8 cellular contexts compared by ENCODE assay signal in genomic region chr14:41609704-41610183, GRCh38. TPM values are rescaled to one million over a fixed set of nuclear protein-coding genes. Genes with fewer than 3 reads are reported as not detected.
DNase-seq lines count a peak whose midpoint lies in the region; ATAC-seq, FAIRE-seq and TF ChIP-seq lines count a peak whose summit lies in the region.

No MANE protein-coding gene starts in this region.

- no peak overlapping the region for H3K9ac ChIP-seq in Karpas-422 (ENCODE audit: low read length)

- H3K4me3 ChIP-seq in brain microvascular endothelial cell (ENCODE audit: low read depth, low read length) (peak overlapping the region; percentile 53), left lung (peak overlapping the region; percentile 5 to 41), upper lobe of right lung (peak overlapping the region; percentile 52), Karpas-422 (ENCODE audit: low read length) (no peak overlapping the region)

- H2AFZ ChIP-seq in Karpas-422 (ENCODE audit: low read length) = no peak overlapping the region

- peaks cover 40% of the 10 kb centered on the region for H3K27me3 ChIP-seq in brain microvascular endothelial cell (replicated peaks)
- peaks cover 50 to 78% of the 10 kb centered on the region in 2 donors for H3K27me3 ChIP-seq in left lung
- H3K27me3 ChIP-seq in upper lobe of right lung = peaks cover 54% of the 10 kb centered on the region
- H3K27me3 ChIP-seq in Karpas-422 (ENCODE audit: low read length) = no peaks in the 10 kb centered on the region

- H3K4me1 ChIP-seq in left lung (peaks cover 0 to 17% of the 10 kb centered on the region in 2 donors), upper lobe of right lung (peaks cover 4% of the 10 kb centered on the region), Karpas-422 (ENCODE audit: low read length) (no peaks in the 10 kb centered on the region)

- H3K79me2 ChIP-seq in Karpas-422 (ENCODE audit: low read length) = no peaks in the 10 kb centered on the region

- H3K36me3 ChIP-seq in brain microvascular endothelial cell (replicated peaks) (no peaks in the 10 kb centered on the region), left lung (no peaks in the 10 kb centered on the region), upper lobe of right lung (no peaks in the 10 kb centered on the region), Karpas-422 (ENCODE audit: insufficient read depth, low read length) (no peaks in the 10 kb centered on the region)

- no peaks in the 10 kb centered on the region for H3K9me2 ChIP-seq in Karpas-422 (replicated peaks; ENCODE audit: insufficient read depth, low read length)

- no peaks in the 10 kb centered on the region for H3K9me3 ChIP-seq in left lung
- no peaks in the 10 kb centered on the region for H3K9me3 ChIP-seq in upper lobe of right lung
- peaks cover 3% of the 10 kb centered on the region; the same call in 1 of the 2 replicates for H3K9me3 ChIP-seq in Karpas-422 (ENCODE audit: low read length)

- DNase-seq in D721Med (ENCODE audit: insufficient read length, low spot score) (peak; percentile 42), NCI-H1694 treated with DMSO at 0.1 percent for 48 hours (lab: John Stamatoyannopoulos, UW) (peak; percentile 95), brain microvascular endothelial cell (no peak), left lung (peak in 1 of 2 donors; percentile 79), upper lobe of right lung (peak; percentile 61), NCI-H1048 (lab: John Stamatoyannopoulos, UW) (no peak), Karpas-422 (no peak)

- H3K27ac ChIP-seq in brain microvascular endothelial cell (no peak overlapping the region), left lung (no peak overlapping the region), upper lobe of right lung (no peak overlapping the region), Karpas-422 (ENCODE audit: low read length) (no peak overlapping the region)

- intact Hi-C loops in left lung (cut with DNase I) = no loop called here
- intact Hi-C loops in upper lobe of right lung (cut with DNase I) = no loop called here

- H3K4me2 ChIP-seq in Karpas-422 (ENCODE audit: low read depth, low read length, poor library complexity, severe bottlenecking) = no peak overlapping the region

- ATAC-seq in left lung (peak; percentile 47), upper lobe of right lung (peak; percentile 12), GM18502 (IDR thresholded peaks at IDR 0.05; ENCODE audit: poor library complexity, unreplicated experiment) (no peak)

- H4K20me1 ChIP-seq in Karpas-422 (ENCODE audit: insufficient read depth, low read depth, low read length) = no peaks in the 10 kb centered on the region

- in situ Hi-C loops in brain microvascular endothelial cell (cut with HindIII; ENCODE audit: low pct_ligation_motif_present, low sequenced_read_pairs) = no loop called here

- no peak for FAIRE-seq in D721Med (lab: Jason Lieb, UNC)

- TF ChIP-seq CTCF in D721Med (IDR thresholded peaks at IDR 0.05; ENCODE audit: insufficient read depth, missing control alignments) (peak; percentile 52), brain microvascular endothelial cell (IDR thresholded peaks at IDR 0.05; ENCODE audit: low read depth, low read length, missing control alignments) (peak; percentile 55), left lung (IDR thresholded peaks at IDR 0.05) (no peak), upper lobe of right lung (IDR thresholded peaks at IDR 0.05) (peak; percentile 5)

RNA-seq across cellular contexts. Expression of gene LRFN5, which starts 3.1 kb away (rescaled TPM):
- 1 to 10 TPM; 2.1 to 2.3 TPM for total RNA-seq in left lung
- total RNA-seq in upper lobe of right lung = 1.0 TPM
- not detected in 2 replicates for total RNA-seq in Karpas-422 (2014; rRNA removed; shearing (Covaris generic); ENCODE audit: low replicate concordance)

Comparison
In these comparisons a context has a peak if more than half of its experiments do, and no peak if none do; other contexts are left out.
1. DNase-seq: peak in D721Med (single experiment), NCI-H1694 treated with DMSO at 0.1 percent for 48 hours (single experiment) and upper lobe of right lung (single experiment); none in brain microvascular endothelial cell (single experiment), NCI-H1048 (single experiment) and Karpas-422 (single experiment).
2. CTCF ChIP-seq: peak in D721Med (single experiment), brain microvascular endothelial cell (single experiment) and upper lobe of right lung (single experiment); none in left lung (0 of 2).